Comparison of ENCODE assay signal across 8 cellular contexts in the genomic region with DNA sequence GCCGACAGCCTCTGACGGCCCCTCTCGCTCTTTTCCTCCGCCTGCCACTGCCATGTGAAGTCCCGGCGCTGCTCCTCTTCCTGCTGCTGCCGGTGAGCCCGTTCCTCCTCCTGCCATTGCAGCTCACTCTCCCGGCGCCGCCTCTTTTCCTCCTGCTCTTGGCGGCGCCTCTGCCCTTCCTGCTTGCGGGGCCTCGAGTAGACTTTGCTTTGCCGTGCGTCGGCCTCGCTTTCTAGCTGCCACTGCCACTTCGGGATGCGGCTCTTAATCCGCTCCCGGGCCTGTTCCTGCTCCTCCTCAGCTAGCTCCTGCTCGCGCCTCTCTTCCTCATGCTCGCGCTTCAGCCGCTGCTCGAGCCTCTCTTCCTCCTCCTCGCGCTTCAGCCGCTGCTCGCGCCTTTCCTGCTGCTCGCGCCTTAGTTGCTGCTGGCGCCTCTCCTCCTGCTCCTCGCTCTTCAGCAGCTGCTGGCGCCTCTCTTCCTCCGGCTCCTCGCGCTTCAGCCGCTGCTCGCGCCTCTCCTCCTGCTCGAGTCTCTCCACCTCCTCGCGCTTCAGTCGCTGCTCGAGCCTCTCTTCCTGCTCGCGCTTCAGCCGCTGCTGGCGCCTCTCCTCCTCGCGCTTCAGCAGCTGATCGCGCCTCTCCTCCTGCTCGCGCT. TPM values are rescaled to one million over a fixed set of nuclear protein-coding genes. Genes with fewer than 3 reads are reported as not detected.
DNase-seq lines count a peak whose midpoint lies in the region; ATAC-seq lines count a peak whose summit lies in the region.

No MANE protein-coding gene starts in this region.

- no peak overlapping the region for H3K27ac Mint-ChIP-seq in activated CD4-positive, alpha-beta T cell treated with anti-CD3 and anti-CD28 coated beads for 36 hours
- no peak overlapping the region for H3K27ac Mint-ChIP-seq in activated naive CD8-positive, alpha-beta T cell treated with anti-CD3 and anti-CD28 coated beads, Interleukin-2, amount 50 U/mL, for 24 hours

- no peaks in the 10 kb centered on the region for H3K9me3 Mint-ChIP-seq in activated CD4-positive, alpha-beta T cell treated with anti-CD3 and anti-CD28 coated beads for 36 hours (ENCODE audit: low read depth)
- peaks cover 4% of the 10 kb centered on the region for H3K9me3 Mint-ChIP-seq in activated naive CD8-positive, alpha-beta T cell treated with anti-CD3 and anti-CD28 coated beads, Interleukin-2, amount 50 U/mL, for 24 hours

- H3K27me3 Mint-ChIP-seq in activated CD4-positive, alpha-beta T cell treated with anti-CD3 and anti-CD28 coated beads for 36 hours: peaks cover 13% of the 10 kb centered on the region
- peaks cover 8% of the 10 kb centered on the region for H3K27me3 Mint-ChIP-seq in activated naive CD8-positive, alpha-beta T cell treated with anti-CD3 and anti-CD28 coated beads, Interleukin-2, amount 50 U/mL, for 24 hours

- CTCF ChIA-PET in activated CD4-positive, alpha-beta T cell treated with anti-CD3 and anti-CD28 coated beads for 36 hours (lab: Charles Lee): interaction anchor here (0.6 to 6.3 kb wide), 22 partner anchors 10 to 1834 kb away, joined by 3 to 33 read pairs (median 4); no protein-coding TSS in a partner anchor

- H3K36me3 Mint-ChIP-seq in activated CD4-positive, alpha-beta T cell treated with anti-CD3 and anti-CD28 coated beads for 36 hours (ENCODE audit: low read depth): no peaks in the 10 kb centered on the region
- peaks cover 2% of the 10 kb centered on the region for H3K36me3 Mint-ChIP-seq in activated naive CD8-positive, alpha-beta T cell treated with anti-CD3 and anti-CD28 coated beads, Interleukin-2, amount 50 U/mL, for 24 hours (ENCODE audit: low read depth)

- intact Hi-C loops in activated CD4-positive, alpha-beta T cell treated with anti-CD3 and anti-CD28 coated beads for 36 hours (cut with DNase I, micrococcal nuclease): loop anchor here (1.0 to 5.0 kb wide), 3 partner anchors 59 to 78 kb away; no protein-coding TSS in a partner anchor

- POLR2A ChIA-PET in activated CD4-positive, alpha-beta T cell treated with anti-CD3 and anti-CD28 coated beads for 36 hours (lab: Charles Lee): no interaction called here

- H3K4me1 Mint-ChIP-seq in activated CD4-positive, alpha-beta T cell treated with anti-CD3 and anti-CD28 coated beads for 36 hours: no peaks in the 10 kb centered on the region
- no peaks in the 10 kb centered on the region for H3K4me1 Mint-ChIP-seq in activated naive CD8-positive, alpha-beta T cell treated with anti-CD3 and anti-CD28 coated beads, Interleukin-2, amount 50 U/mL, for 24 hours

- peak overlapping the region; percentile 40 for H3K4me3 ChIP-seq in iPS-18c (ENCODE audit: insufficient read depth, low read depth, low read length)

- ATAC-seq in activated CD4-positive, alpha-beta T cell treated with anti-CD3 and anti-CD28 coated beads for 36 hours: peak; percentile 63
- ATAC-seq in activated naive CD8-positive, alpha-beta T cell treated with anti-CD3 and anti-CD28 coated beads, Interleukin-2, amount 50 U/mL, for 24 hours: peak; percentile 52
- ATAC-seq in GM19324 (IDR thresholded peaks at IDR 0.05; ENCODE audit: low FRiP score, unreplicated experiment): no peak

- H3K4me3 Mint-ChIP-seq in activated CD4-positive, alpha-beta T cell treated with anti-CD3 and anti-CD28 coated beads for 36 hours: no peak overlapping the region
- no peak overlapping the region for H3K4me3 Mint-ChIP-seq in activated naive CD8-positive, alpha-beta T cell treated with anti-CD3 and anti-CD28 coated beads, Interleukin-2, amount 50 U/mL, for 24 hours

- DNase-seq in activated CD4-positive, alpha-beta T cell treated with anti-CD3 and anti-CD28 coated beads for 36 hours: peak; percentile 65
- DNase-seq in activated CD4-positive, alpha-beta T cell treated with anti-CD3 and anti-CD28 coated beads, Interleukin-2, amount 50 U/mL, for 4 hours: no peak
- DNase-seq in NCI-H226: peak; percentile 62
- DNase-seq in activated naive CD8-positive, alpha-beta T cell treated with anti-CD3 and anti-CD28 coated beads, Interleukin-2, amount 50 U/mL, for 24 hours: peak; percentile 32
- DNase-seq in smooth muscle cell of the brain vasculature (ENCODE audit: low read depth, low spot score): peak; percentile 6
- DNase-seq in NCI-H2196 (lab: John Stamatoyannopoulos, UW; ENCODE audit: unreplicated experiment): no peak

- H3K9me3 ChIP-seq in iPS-18c (ENCODE audit: control insufficient read depth, insufficient read depth, low read length): peaks cover 17% of the 10 kb centered on the region

RNA-seq across cellular contexts. Expression of gene TCHH, which starts 4.3 kb away (rescaled TPM):
- total RNA-seq in activated CD4-positive, alpha-beta T cell treated with anti-CD3 and anti-CD28 coated beads for 36 hours: under 1 TPM in 1 of 2 experiments, not detected in 1; 0.05 TPM

RNA-seq across cellular contexts. Expression of gene TCHHL1, which starts 22.1 kb away (rescaled TPM):
- total RNA-seq in activated CD4-positive, alpha-beta T cell treated with anti-CD3 and anti-CD28 coated beads for 36 hours: not detected

RNA-seq across cellular contexts. Expression of gene RPTN, which starts 48.0 kb away (rescaled TPM):
- total RNA-seq in activated CD4-positive, alpha-beta T cell treated with anti-CD3 and anti-CD28 coated beads for 36 hours: not detected

Comparison
In these comparisons a context has a peak if more than half of its experiments do, and no peak if none do; other contexts are left out.
1. DNase-seq: peak in activated CD4-positive, alpha-beta T cell treated with anti-CD3 and anti-CD28 coated beads for 36 hours (single experiment), NCI-H226 (single experiment), activated naive CD8-positive, alpha-beta T cell treated with anti-CD3 and anti-CD28 coated beads, Interleukin-2, amount 50 U/mL, for 24 hours (single experiment) and smooth muscle cell of the brain vasculature (single experiment); none in activated CD4-positive, alpha-beta T cell treated with anti-CD3 and anti-CD28 coated beads, Interleukin-2, amount 50 U/mL, for 4 hours (0 of 2) and NCI-H2196 (single experiment).